20 cellular contexts compared by ENCODE assay signal in the genomic region with DNA sequence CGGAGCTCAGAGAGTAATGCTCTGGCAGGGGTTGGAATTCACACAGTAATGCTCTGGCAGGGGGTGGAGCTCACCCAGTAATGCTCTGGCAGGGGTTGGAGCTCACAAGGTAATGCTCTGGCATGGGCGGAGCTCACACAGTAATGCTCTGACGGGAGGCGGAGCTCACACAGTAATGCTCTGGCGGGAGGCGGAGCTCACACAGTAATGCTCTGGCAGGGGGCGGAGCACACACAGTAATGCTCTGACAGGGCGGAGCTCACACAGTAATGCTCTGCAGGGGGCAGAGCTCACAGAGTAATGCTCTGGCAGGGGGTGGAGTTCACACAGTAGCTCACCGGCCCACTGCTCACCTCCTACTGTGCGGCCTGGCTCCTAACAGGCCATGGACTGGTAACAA. TPM values are rescaled to one million over a fixed set of nuclear protein-coding genes. Genes with fewer than 3 reads are reported as not detected.
DNase-seq lines count a peak whose midpoint lies in the region; ATAC-seq, FAIRE-seq and TF ChIP-seq lines count a peak whose summit lies in the region.
"Had no signal": no experiment of that assay in that cellular context is flagged by ENCODE, and none has a peak within 500 bp of the region (broad histone marks: within the 10 kb centered on the region; RNA-seq: fewer than 3 reads in every experiment).

No MANE protein-coding gene starts in this region.

- H4K20me1 ChIP-seq in HepG2 (ENCODE audit: insufficient read depth, low read length): no peaks in the 10 kb centered on the region

- no TSS peak for BruUV-seq in HepG2 (replicated peaks; lab: Mats Ljungman, UMichigan)

- FAIRE-seq in HepG2 (lab: Jason Lieb, UNC) (no peak), small intestine (lab: Jason Lieb, UNC) (no peak)
- FAIRE-seq: A549, D721Med had no signal

- no peak overlapping the region for H3K27ac Mint-ChIP-seq in activated CD4-positive, alpha-beta T cell treated with anti-CD3 and anti-CD28 coated beads for 36 hours
- H3K27ac Mint-ChIP-seq in activated CD4-positive, alpha-beta T cell treated with anti-CD3 and anti-CD28 coated beads, Interleukin-2, amount 10 ng/mL, durations not matched to agents 24 days and 14 days: no peak overlapping the region
- H3K27ac Mint-ChIP-seq: CD8-positive, alpha-beta T cell; HFFc6 had no signal

- no peaks in the 10 kb centered on the region for H3K9me3 ChIP-seq in RWPE2 (ENCODE audit: severe bottlenecking)
- H3K9me3 ChIP-seq in HepG2 (ENCODE audit: low read length): no peaks in the 10 kb centered on the region
- no peaks in the 10 kb centered on the region for H3K9me3 ChIP-seq in small intestine (ENCODE audit: control insufficient read depth, low read depth)
- no peaks in the 10 kb centered on the region for H3K9me3 ChIP-seq in body of pancreas
- H3K9me3 ChIP-seq: SK-N-SH had no signal

- no peak for TF ChIP-seq EP300 in HepG2 (IDR thresholded peaks at IDR 0.05; ENCODE audit: low read depth in 2 of 2, low read length in 2 of 2)
- TF ChIP-seq EP300 in HepG2 (CRISPR knock-in tag; IDR thresholded peaks at IDR 0.05; ENCODE audit: borderline replicate concordance): no peak

- no peaks in the 10 kb centered on the region for H3K79me2 ChIP-seq in HepG2 (ENCODE audit: insufficient read depth, low read length)

- H3K27ac ChIP-seq in RWPE2 (ENCODE audit: poor library complexity, severe bottlenecking): no peak overlapping the region
- H3K27ac ChIP-seq in HepG2 (ENCODE audit: extremely low read length, insufficient read depth, low read length): no peak overlapping the region
- peak overlapping the region; percentile 78 to 84 for H3K27ac ChIP-seq in small intestine (ENCODE audit: low read depth in 1 of 2, low read length in 1 of 2)
- H3K27ac ChIP-seq in body of pancreas: no peak overlapping the region
- H3K27ac ChIP-seq in brain microvascular endothelial cell: no peak overlapping the region

- intact Hi-C loops in activated CD4-positive, alpha-beta T cell treated with anti-CD3 and anti-CD28 coated beads for 36 hours (cut with DNase I, micrococcal nuclease): no loop called here
- intact Hi-C loops in activated CD4-positive, alpha-beta T cell treated with anti-CD3 and anti-CD28 coated beads, Interleukin-2, amount 10 ng/mL, durations not matched to agents 24 days and 14 days (cut with micrococcal nuclease): no loop called here
- intact Hi-C loops in HepG2 (cut with micrococcal nuclease; ENCODE audit: unreplicated experiment): no loop called here
- intact Hi-C loops in body of pancreas (cut with DNase I): no loop called here

- H3K36me3 Mint-ChIP-seq in activated CD4-positive, alpha-beta T cell treated with anti-CD3 and anti-CD28 coated beads for 36 hours (ENCODE audit: low read depth): peaks cover 13% of the 10 kb centered on the region
- peaks cover 7% of the 10 kb centered on the region for H3K36me3 Mint-ChIP-seq in activated CD4-positive, alpha-beta T cell treated with anti-CD3 and anti-CD28 coated beads, Interleukin-2, amount 10 ng/mL, durations not matched to agents 24 days and 14 days (ENCODE audit: low read depth)

- TF ChIP-seq RAD21 in HepG2 (CRISPR knock-in tag; IDR thresholded peaks at IDR 0.05): no peak

- no peak overlapping the region for H3K4me3 ChIP-seq in RWPE2 (ENCODE audit: severe bottlenecking)
- H3K4me3 ChIP-seq in HepG2 (replicated peaks in 1 of 3; ENCODE audit: insufficient read depth in 1 of 3, low read depth in 2 of 3, low read length in 3 of 3): no peak overlapping the region
- no peak overlapping the region for H3K4me3 ChIP-seq in small intestine (ENCODE audit: low read depth in 1 of 2, low read length in 2 of 2)
- no peak overlapping the region for H3K4me3 ChIP-seq in body of pancreas
- H3K4me3 ChIP-seq in brain microvascular endothelial cell (ENCODE audit: low read depth, low read length): no peak overlapping the region
- H3K4me3 ChIP-seq: A549 had no signal

- TF ChIP-seq CTCF in RWPE2 (IDR thresholded peaks at IDR 0.05; ENCODE audit: poor library complexity, severe bottlenecking) (no peak), HepG2 (CRISPR knock-in tag; IDR thresholded peaks at IDR 0.05) (0 out of 2 replicates have a peak, but pooled peaks have one; percentile 15), body of pancreas (IDR thresholded peaks at IDR 0.05) (no peak), brain microvascular endothelial cell (IDR thresholded peaks at IDR 0.05; ENCODE audit: low read depth, low read length, missing control alignments) (no peak)

- POLR2A ChIA-PET in activated CD4-positive, alpha-beta T cell treated with anti-CD3 and anti-CD28 coated beads for 36 hours (lab: Charles Lee): no interaction called here
- POLR2A ChIA-PET in HepG2 (lab: Yijun Ruan, JAX): interaction anchor here (1.3 to 1.8 kb wide), 3 partner anchors 16 to 47 kb away, joined by 4 to 10 read pairs (median 8); partner anchors contain the start of gene LPCAT1

- 97% methylated on average over 9 of the region's 10 CpGs for WGBS in HepG2 (ENCODE audit: low lambda C conversion rate)
- 93 to 97% (median 95%) methylated on average over 10 of the region's 10 CpGs for WGBS in small intestine, 3 donors
- WGBS in body of pancreas, 2 donors: 93 to 96% methylated on average over 10 of the region's 10 CpGs

- H3K9ac ChIP-seq in HepG2 (ENCODE audit: insufficient read depth, low read depth, low read length): no peak overlapping the region
- H3K9ac ChIP-seq: SK-N-SH had no signal

- H3K4me3 Mint-ChIP-seq in activated CD4-positive, alpha-beta T cell treated with anti-CD3 and anti-CD28 coated beads for 36 hours: no peak overlapping the region
- H3K4me3 Mint-ChIP-seq in activated CD4-positive, alpha-beta T cell treated with anti-CD3 and anti-CD28 coated beads, Interleukin-2, amount 10 ng/mL, durations not matched to agents 24 days and 14 days: no peak overlapping the region
- H3K4me3 Mint-ChIP-seq: CD8-positive, alpha-beta T cell; HFFc6 had no signal

- CTCF ChIA-PET in activated CD4-positive, alpha-beta T cell treated with anti-CD3 and anti-CD28 coated beads for 36 hours (lab: Charles Lee): no interaction called here
- CTCF ChIA-PET in HepG2 (lab: Yijun Ruan, JAX; ENCODE audit: low intra/inter-chr PET ratio, low total read pairs): no interaction called here

- peaks cover 4% of the 10 kb centered on the region for H3K9me3 Mint-ChIP-seq in activated CD4-positive, alpha-beta T cell treated with anti-CD3 and anti-CD28 coated beads for 36 hours (ENCODE audit: low read depth)
- H3K9me3 Mint-ChIP-seq in activated CD4-positive, alpha-beta T cell treated with anti-CD3 and anti-CD28 coated beads, Interleukin-2, amount 10 ng/mL, durations not matched to agents 24 days and 14 days: peaks cover 3% of the 10 kb centered on the region
- H3K9me3 Mint-ChIP-seq: CD8-positive, alpha-beta T cell had no signal

- no peaks in the 10 kb centered on the region for H3K4me1 Mint-ChIP-seq in activated CD4-positive, alpha-beta T cell treated with anti-CD3 and anti-CD28 coated beads for 36 hours
- no peaks in the 10 kb centered on the region for H3K4me1 Mint-ChIP-seq in activated CD4-positive, alpha-beta T cell treated with anti-CD3 and anti-CD28 coated beads, Interleukin-2, amount 10 ng/mL, durations not matched to agents 24 days and 14 days

- no peak overlapping the region for H3K4me2 ChIP-seq in HepG2 (ENCODE audit: low read depth, low read length)
- H3K4me2 ChIP-seq: A549, SK-N-SH had no signal

- no peaks in the 10 kb centered on the region for H3K27me3 Mint-ChIP-seq in activated CD4-positive, alpha-beta T cell treated with anti-CD3 and anti-CD28 coated beads for 36 hours
- H3K27me3 Mint-ChIP-seq in activated CD4-positive, alpha-beta T cell treated with anti-CD3 and anti-CD28 coated beads, Interleukin-2, amount 10 ng/mL, durations not matched to agents 24 days and 14 days: no peaks in the 10 kb centered on the region

- H3K36me3 ChIP-seq in RWPE2 (ENCODE audit: low read depth) (no peaks in the 10 kb centered on the region), HepG2 (replicated peaks in 1 of 2; ENCODE audit: control insufficient read depth in 1 of 2, insufficient read depth in 2 of 2, low read length in 2 of 2) (peaks cover 4% of the 10 kb centered on the region in 2 experiments; a peak in 3 of 5 replicates), small intestine (ENCODE audit: control insufficient read depth in 2 of 2, insufficient read depth in 2 of 2, low read length in 2 of 2) (no peaks in the 10 kb centered on the region), body of pancreas (replicated peaks in 1 of 2; ENCODE audit: insufficient read depth in 1 of 2, low read depth in 2 of 2) (no peaks in the 10 kb centered on the region), brain microvascular endothelial cell (replicated peaks) (no peaks in the 10 kb centered on the region)

- no peaks in the 10 kb centered on the region for H3K27me3 ChIP-seq in RWPE2 (ENCODE audit: insufficient read depth, poor library complexity, severe bottlenecking)
- H3K27me3 ChIP-seq in HepG2 (ENCODE audit: control insufficient read depth in 1 of 2, insufficient read depth in 2 of 2, low read length in 2 of 2): no peaks in the 10 kb centered on the region
- no peaks in the 10 kb centered on the region for H3K27me3 ChIP-seq in small intestine (ENCODE audit: control insufficient read depth in 2 of 2, insufficient read depth in 2 of 2, low read length in 2 of 2)
- no peaks in the 10 kb centered on the region for H3K27me3 ChIP-seq in body of pancreas
- H3K27me3 ChIP-seq in brain microvascular endothelial cell (replicated peaks): no peaks in the 10 kb centered on the region

- no peak for ATAC-seq in activated CD4-positive, alpha-beta T cell treated with anti-CD3 and anti-CD28 coated beads for 36 hours
- ATAC-seq in RWPE2 (ENCODE audit: low read depth) (no peak), HepG2 (no peak), body of pancreas (no peak), GM19035 (IDR thresholded peaks at IDR 0.05; ENCODE audit: unreplicated experiment) (no peak)
- ATAC-seq: A549; CD8-positive, alpha-beta T cell had no signal

- in situ Hi-C loops in HepG2 (cut with HindIII; ENCODE audit: extremely low pct_ligation_motif_present, low pct_unique_long_range_greater_than_20kb): no loop called here
- in situ Hi-C loops in brain microvascular endothelial cell (cut with HindIII; ENCODE audit: low pct_ligation_motif_present, low sequenced_read_pairs): no loop called here

- peak; percentile 26 for DNase-seq in activated CD4-positive, alpha-beta T cell treated with anti-CD3 and anti-CD28 coated beads for 36 hours
- DNase-seq in activated CD4-positive, alpha-beta T cell treated with anti-CD3 and anti-CD28 coated beads, Interleukin-2, amount 10 ng/mL, durations not matched to agents 24 days and 14 days: no peak
- DNase-seq in RWPE2 (ENCODE audit: low spot score) (peak; percentile 61), HepG2 (ENCODE audit: low spot score) (peak; percentile 27), small intestine (peak; percentile 62), body of pancreas (no peak), brain microvascular endothelial cell (no peak)
- DNase-seq: CD8-positive, alpha-beta T cell; DMS79 treated with DMSO at 0.1 percent for 48 hours; HFFc6; IMR-90; NCI-H1417 treated with DMSO at 0.1 percent for 48 hours; NCI-H2029; NCI-H345; NCI-H524 treated with DMSO at 0.1 percent for 48 hours; SHP77; SK-N-SH had no signal

- H3K4me1 ChIP-seq in RWPE2 (ENCODE audit: insufficient read depth, poor library complexity, severe bottlenecking) (peaks cover 12% of the 10 kb centered on the region), HepG2 (ENCODE audit: insufficient read depth, low read length) (peaks cover 39% of the 10 kb centered on the region), small intestine (ENCODE audit: control insufficient read depth in 2 of 2, insufficient read depth in 1 of 2, low read depth in 1 of 2, low read length in 1 of 2) (peaks cover 0 to 3% of the 10 kb centered on the region in 2 donors), body of pancreas (peaks cover 19% of the 10 kb centered on the region)

- TF ChIP-seq POLR2A in HepG2 (IDR thresholded peaks at IDR 0.05; ENCODE audit: insufficient read depth in 1 of 2, low read depth in 2 of 2, low read length in 2 of 2) (no peak), body of pancreas (IDR thresholded peaks at IDR 0.05) (no peak)

- H2AFZ ChIP-seq in HepG2 (ENCODE audit: low read length): no peak overlapping the region

RNA-seq across cellular contexts. Expression of gene LPCAT1, which starts 47.2 kb away (rescaled TPM):
- 10 to 100 TPM; 42.5 to 54.5 TPM for total RNA-seq in activated CD4-positive, alpha-beta T cell treated with anti-CD3 and anti-CD28 coated beads for 36 hours
- 93.2 and 95.6 TPM in 2 replicates for total RNA-seq in activated CD4-positive, alpha-beta T cell treated with anti-CD3 and anti-CD28 coated beads, Interleukin-2, amount 10 ng/mL, durations not matched to agents 24 days and 14 days
- 16.0 and 29.8 TPM in 2 replicates for total RNA-seq in HepG2 (2016; rRNA removed; fragmentation: Illumina TruSeq; extraction: Trizol)
- 5.1 and 9.2 TPM in 2 replicates for total RNA-seq in HepG2 (2016; cell fraction: cytosol; rRNA removed; fragmentation: Illumina TruSeq; extraction: Trizol; ENCODE audit: low read depth)
- 14.3 and 34.5 TPM in 2 replicates for total RNA-seq in HepG2 (2016; cell fraction: insoluble cytoplasmic fraction; rRNA removed; fragmentation: Illumina TruSeq; extraction: Trizol)
- 14.8 and 16.4 TPM in 2 replicates for total RNA-seq in HepG2 (2016; cell fraction: membrane; rRNA removed; fragmentation: Illumina TruSeq; extraction: Trizol)
- 37.9 and 47.2 TPM in 2 replicates for total RNA-seq in HepG2 (2016; cell fraction: nucleus; rRNA removed; fragmentation: Illumina TruSeq; extraction: Trizol)
- 90.6 and 115 TPM in 2 replicates for polyA plus RNA-seq in HepG2 (2011; rRNA removed)
- polyA plus RNA-seq in HepG2 (2011; cell fraction: cytosol; rRNA removed): 65.4 and 69.9 TPM in 2 replicates
- 330 and 361 TPM in 2 replicates for polyA plus RNA-seq in HepG2 (2011; cell fraction: nucleus; rRNA removed)
- polyA plus RNA-seq in HepG2 (2012): 104 and 122 TPM in 2 replicates
- polyA plus RNA-seq in HepG2 (2016; cell fraction: cytosol; fragmentation: Illumina TruSeq; extraction: Trizol; ENCODE audit: low read depth): 3.8 and 4.2 TPM in 2 replicates
- polyA plus RNA-seq in HepG2 (2016; cell fraction: insoluble cytoplasmic fraction; fragmentation: Illumina TruSeq; extraction: Trizol; ENCODE audit: low read depth): 18.3 and 19.5 TPM in 2 replicates
- polyA plus RNA-seq in HepG2 (2016; cell fraction: membrane; fragmentation: Illumina TruSeq; extraction: Trizol; ENCODE audit: low read depth): 9.2 and 10.4 TPM in 2 replicates
- polyA plus RNA-seq in HepG2 (2016; cell fraction: nucleus; fragmentation: Illumina TruSeq; extraction: Trizol; ENCODE audit: insufficient read depth, low read depth): 89.7 and 92.4 TPM in 2 replicates
- 56.1 and 65.1 TPM in 2 replicates for polyA minus RNA-seq in HepG2 (2011; rRNA and poly(A)+ RNA removed; ENCODE audit: low replicate concordance)
- polyA minus RNA-seq in HepG2 (2011; cell fraction: cytosol; rRNA and poly(A)+ RNA removed): 44.6 and 51.7 TPM in 2 replicates
- 90.3 and 92.4 TPM in 2 replicates for polyA minus RNA-seq in HepG2 (2011; cell fraction: nucleus; rRNA and poly(A)+ RNA removed)
- polyA plus RNA-seq in small intestine: 10 to 100 TPM in 1 of 3 donors, 1 to 10 TPM in 2; 4.5 to 22.3 (median 5.1) TPM
- total RNA-seq in body of pancreas: 10 to 100 TPM; 17.1 to 21.5 TPM

Comparison
In these comparisons a context has a peak if more than half of its experiments do, and no peak if none do; other contexts are left out.
1. DNase-seq: peak in activated CD4-positive, alpha-beta T cell treated with anti-CD3 and anti-CD28 coated beads for 36 hours (single experiment), RWPE2 (single experiment), HepG2 (single experiment) and small intestine (single experiment); none in activated CD4-positive, alpha-beta T cell treated with anti-CD3 and anti-CD28 coated beads, Interleukin-2, amount 10 ng/mL, durations not matched to agents 24 days and 14 days (single experiment), body of pancreas (0 of 4) and brain microvascular endothelial cell (single experiment).
2. H3K27ac ChIP-seq: peak in small intestine (2 of 2); none in RWPE2 (single experiment), HepG2 (single experiment), body of pancreas (0 of 4) and brain microvascular endothelial cell (single experiment).